ENCODE assay signal across 8 cellular contexts in genomic region chr2:20649586-20650375, GRCh38. TPM values are rescaled to one million over a fixed set of nuclear protein-coding genes. Genes with fewer than 3 reads are reported as not detected.
DNase-seq lines count a peak whose midpoint lies in the region; ATAC-seq and TF ChIP-seq lines count a peak whose summit lies in the region.

No MANE protein-coding gene starts in this region.

- no peaks in the 10 kb centered on the region for H3K9me3 ChIP-seq in HEK293 (ENCODE audit: control insufficient read depth, insufficient read depth, low read depth, low read length)
- H3K9me3 ChIP-seq in iPS-18c (ENCODE audit: control insufficient read depth, insufficient read depth, low read length): no peaks in the 10 kb centered on the region

- H3K27ac ChIP-seq in HEK293 (ENCODE audit: extremely low read depth, low read depth, low read length): no peak overlapping the region

- H3K4me1 ChIP-seq in HEK293 (ENCODE audit: control insufficient read depth, insufficient read depth, low read length): no peaks in the 10 kb centered on the region

- H3K4me3 ChIP-seq in HEK293 (ENCODE audit: low read depth, low read length): no peak overlapping the region
- H3K4me3 ChIP-seq in iPS-18c (ENCODE audit: insufficient read depth, low read depth, low read length): peak overlapping the region; percentile 89; the same call in 1 of the 2 replicates

- DNase-seq in activated naive CD8-positive, alpha-beta T cell treated with anti-CD3 and anti-CD28 coated beads for 36 hours: no peak
- DNase-seq in T1000 (lab: John Stamatoyannopoulos, UW) (no peak), hepatic stellate cell (ENCODE audit: low spot score) (no peak), Kasumi-1 (lab: John Stamatoyannopoulos, UW) (no peak)

- H3K4me1 Mint-ChIP-seq in activated naive CD8-positive, alpha-beta T cell treated with anti-CD3 and anti-CD28 coated beads for 36 hours: peaks cover 17% of the 10 kb centered on the region
- H3K4me1 Mint-ChIP-seq in stimulated activated memory B cell treated with anti-CD40 and anti-IgM and Interleukin-4, amounts not matched to agents 10 μg/mL and 1 μg/mL and 100 μg/mL, for 72 hours: peaks cover 43% of the 10 kb centered on the region

- no peaks in the 10 kb centered on the region for H3K9me3 Mint-ChIP-seq in activated naive CD8-positive, alpha-beta T cell treated with anti-CD3 and anti-CD28 coated beads for 36 hours
- no peaks in the 10 kb centered on the region for H3K9me3 Mint-ChIP-seq in stimulated activated memory B cell treated with anti-CD40 and anti-IgM and Interleukin-4, amounts not matched to agents 10 μg/mL and 1 μg/mL and 100 μg/mL, for 72 hours

- H3K36me3 ChIP-seq in HEK293 (ENCODE audit: control insufficient read depth in 2 of 2, insufficient read depth in 1 of 2, low read length in 2 of 2): peaks cover 0 to 24% of the 10 kb centered on the region in 2 experiments; a peak in 1 of 3 replicates

- no peak for TF ChIP-seq CTCF in HEK293 (tag by site-specific recombination; IDR thresholded peaks at IDR 0.05)

- H3K4me3 Mint-ChIP-seq in activated naive CD8-positive, alpha-beta T cell treated with anti-CD3 and anti-CD28 coated beads for 36 hours: peak overlapping the region; percentile 88
- peak overlapping the region; percentile 90 for H3K4me3 Mint-ChIP-seq in stimulated activated memory B cell treated with anti-CD40 and anti-IgM and Interleukin-4, amounts not matched to agents 10 μg/mL and 1 μg/mL and 100 μg/mL, for 72 hours

- no peaks in the 10 kb centered on the region for H3K36me3 Mint-ChIP-seq in activated naive CD8-positive, alpha-beta T cell treated with anti-CD3 and anti-CD28 coated beads for 36 hours
- H3K36me3 Mint-ChIP-seq in stimulated activated memory B cell treated with anti-CD40 and anti-IgM and Interleukin-4, amounts not matched to agents 10 μg/mL and 1 μg/mL and 100 μg/mL, for 72 hours: peaks cover 8% of the 10 kb centered on the region

- H3K27me3 Mint-ChIP-seq in activated naive CD8-positive, alpha-beta T cell treated with anti-CD3 and anti-CD28 coated beads for 36 hours: no peaks in the 10 kb centered on the region
- H3K27me3 Mint-ChIP-seq in stimulated activated memory B cell treated with anti-CD40 and anti-IgM and Interleukin-4, amounts not matched to agents 10 μg/mL and 1 μg/mL and 100 μg/mL, for 72 hours: no peaks in the 10 kb centered on the region

- POLR2A ChIA-PET in HEK293 (lab: Yijun Ruan, JAX): interaction anchor here (5.9 kb wide), 1 partner anchor 202 kb away, joined by 51 read pairs; the partner anchor contains the start of gene RHOB

- H3K27ac Mint-ChIP-seq in activated naive CD8-positive, alpha-beta T cell treated with anti-CD3 and anti-CD28 coated beads for 36 hours: no peak overlapping the region
- peak overlapping the region; percentile 83 for H3K27ac Mint-ChIP-seq in stimulated activated memory B cell treated with anti-CD40 and anti-IgM and Interleukin-4, amounts not matched to agents 10 μg/mL and 1 μg/mL and 100 μg/mL, for 72 hours

- no peak for ATAC-seq in stimulated activated memory B cell treated with anti-CD40 and anti-IgM and Interleukin-4, amounts not matched to agents 10 μg/mL and 1 μg/mL and 100 μg/mL, for 72 hours
- ATAC-seq in GM21825 (IDR thresholded peaks at IDR 0.05; ENCODE audit: unreplicated experiment): no peak

- CTCF ChIA-PET in HEK293 (lab: Yijun Ruan, JAX): interaction anchor here (0.5 to 5.6 kb wide), 14 partner anchors 8 to 272 kb away, joined by 3 to 57 read pairs (median 4); no protein-coding TSS in a partner anchor

TF ChIP-seq in HEK293, 187 proteins besides CTCF, POLR2A, EP300 and RAD21:
- TF ChIP-seq ZSCAN16 (tag by site-specific recombination; IDR thresholded peaks at IDR 0.05) (no peak), ZNF561 (tag by site-specific recombination; IDR thresholded peaks at IDR 0.05; ENCODE audit: borderline replicate concordance) (no peak), ZBTB1 (tag by site-specific recombination; IDR thresholded peaks at IDR 0.05) (no peak), EGR2 (tag by site-specific recombination; IDR thresholded peaks at IDR 0.05; ENCODE audit: low read depth) (peak; percentile 45), KLF9 (tag by site-specific recombination; IDR thresholded peaks at IDR 0.05; ENCODE audit: low read depth) (no peak), ZNF280D (tag by site-specific recombination; IDR thresholded peaks at IDR 0.05) (no peak), ZFHX2 (tag by site-specific recombination; conservative IDR thresholded peaks at IDR 0.05) (peak; percentile 48), SCRT2 (tag by site-specific recombination; IDR thresholded peaks at IDR 0.05) (peak; percentile 85; the same call in 1 of the 2 replicates), ZNF155 (tag by site-specific recombination; IDR thresholded peaks at IDR 0.05) (no peak)

RNA-seq across cellular contexts. Expression of gene HS1BP3, which starts 1.1 kb away (rescaled TPM):
- total RNA-seq in activated naive CD8-positive, alpha-beta T cell treated with anti-CD3 and anti-CD28 coated beads for 36 hours: 1 to 10 TPM; 5.9 to 6.0 TPM

RNA-seq across cellular contexts. Expression of gene GDF7, which starts 17.2 kb away (rescaled TPM):
- total RNA-seq in activated naive CD8-positive, alpha-beta T cell treated with anti-CD3 and anti-CD28 coated beads for 36 hours: not detected
